Comparison of ENCODE assay signal across 1 cellular context in genomic region chr5:150104550-150104870, GRCh38.
A peak's percentile ranks its signal among the peaks of the same experiment; 100 is the strongest.
TF ChIP-seq lines count a peak whose summit lies in the region.

No MANE protein-coding gene starts in this region.

TF ChIP-seq in K562, 482 proteins besides CTCF, POLR2A, EP300 and RAD21 (continued from another document):
- TF ChIP-seq ZNF239 (CRISPR knock-in tag; IDR thresholded peaks at IDR 0.05): no peak
- TF ChIP-seq ZC3H11A (IDR thresholded peaks at IDR 0.05; ENCODE audit: low read depth, low read length): no peak
- TF ChIP-seq, protein P1, sequence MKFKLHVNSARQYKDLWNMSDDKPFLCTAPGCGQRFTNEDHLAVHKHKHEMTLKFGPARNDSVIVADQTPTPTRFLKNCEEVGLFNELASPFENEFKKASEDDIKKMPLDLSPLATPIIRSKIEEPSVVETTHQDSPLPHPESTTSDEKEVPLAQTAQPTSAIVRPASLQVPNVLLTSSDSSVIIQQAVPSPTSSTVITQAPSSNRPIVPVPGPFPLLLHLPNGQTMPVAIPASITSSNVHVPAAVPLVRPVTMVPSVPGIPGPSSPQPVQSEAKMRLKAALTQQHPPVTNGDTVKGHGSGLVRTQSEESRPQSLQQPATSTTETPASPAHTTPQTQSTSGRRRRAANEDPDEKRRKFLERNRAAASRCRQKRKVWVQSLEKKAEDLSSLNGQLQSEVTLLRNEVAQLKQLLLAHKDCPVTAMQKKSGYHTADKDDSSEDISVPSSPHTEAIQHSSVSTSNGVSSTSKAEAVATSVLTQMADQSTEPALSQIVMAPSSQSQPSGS (CRISPR knock-in tag; IDR thresholded peaks at IDR 0.05): no peak
- no peak for TF ChIP-seq ZNF518B (CRISPR knock-in tag; IDR thresholded peaks at IDR 0.05)
- TF ChIP-seq EHMT2 (IDR thresholded peaks at IDR 0.05): no peak
- no peak for TF ChIP-seq GATAD2A (IDR thresholded peaks at IDR 0.05)
- TF ChIP-seq TAF9B (IDR thresholded peaks at IDR 0.05; ENCODE audit: partially characterized antibody): no peak
- TF ChIP-seq SRF (CRISPR knock-in tag; IDR thresholded peaks at IDR 0.05): no peak
- TF ChIP-seq ZNF384 (IDR thresholded peaks at IDR 0.05; ENCODE audit: low read depth, low read length): no peak
- TF ChIP-seq, protein P2, sequence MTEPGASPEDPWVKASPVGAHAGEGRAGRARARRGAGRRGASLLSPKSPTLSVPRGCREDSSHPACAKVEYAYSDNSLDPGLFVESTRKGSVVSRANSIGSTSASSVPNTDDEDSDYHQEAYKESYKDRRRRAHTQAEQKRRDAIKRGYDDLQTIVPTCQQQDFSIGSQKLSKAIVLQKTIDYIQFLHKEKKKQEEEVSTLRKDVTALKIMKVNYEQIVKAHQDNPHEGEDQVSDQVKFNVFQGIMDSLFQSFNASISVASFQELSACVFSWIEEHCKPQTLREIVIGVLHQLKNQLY (CRISPR knock-in tag; conservative IDR thresholded peaks at IDR 0.05): no peak
- TF ChIP-seq NR4A1 (CRISPR knock-in tag; IDR thresholded peaks at IDR 0.05): no peak
- no peak for TF ChIP-seq NR4A1 (tag; IDR thresholded peaks at IDR 0.05)
- TF ChIP-seq IRF1 (CRISPR knock-in tag; IDR thresholded peaks at IDR 0.05; ENCODE audit: borderline replicate concordance): no peak
- TF ChIP-seq USF1 (CRISPR knock-in tag; IDR thresholded peaks at IDR 0.05): no peak
- TF ChIP-seq MTA3 (IDR thresholded peaks at IDR 0.05; ENCODE audit: borderline replicate concordance): no peak
- no peak for TF ChIP-seq TEAD1 (CRISPR knock-in tag; IDR thresholded peaks at IDR 0.05)
- TF ChIP-seq HBP1 (CRISPR knock-in tag; IDR thresholded peaks at IDR 0.05): no peak
- peak; percentile 85 for TF ChIP-seq RBM25 (IDR thresholded peaks at IDR 0.05; ENCODE audit: low read depth, low read length, severe bottlenecking)
- 0 out of 2 replicates have a peak, but pooled peaks have one; percentile 15 for TF ChIP-seq BCOR (IDR thresholded peaks at IDR 0.05)
- no peak for TF ChIP-seq SUPT5H (IDR thresholded peaks at IDR 0.05)
- TF ChIP-seq ZFP36 (IDR thresholded peaks at IDR 0.05; ENCODE audit: low read depth, low read length, partially characterized antibody): peak; percentile 63
- TF ChIP-seq CHD2 (IDR thresholded peaks at IDR 0.05; ENCODE audit: low read depth, low read length): no peak
- no peak for TF ChIP-seq SREBF1 (IDR thresholded peaks at IDR 0.05; ENCODE audit: borderline replicate concordance, low read depth, low read length)
- no peak for TF ChIP-seq ZNF24 (IDR thresholded peaks at IDR 0.05)
- no peak for TF ChIP-seq SLC30A9 (CRISPR knock-in tag; IDR thresholded peaks at IDR 0.05)
- TF ChIP-seq MAX (CRISPR knock-in tag; IDR thresholded peaks at IDR 0.05): no peak
